Comparison of ENCODE assay signal across 20 cellular contexts in genomic region chr10:107616463-107617131, GRCh38.
A peak's percentile ranks its signal among the peaks of the same experiment; 100 is the strongest.
DNase-seq lines count a peak whose midpoint lies in the region; ATAC-seq and TF ChIP-seq lines count a peak whose summit lies in the region.
"Had no signal": no experiment of that assay in that cellular context is flagged by ENCODE, and none has a peak within 500 bp of the region (broad histone marks: within the 10 kb centered on the region; RNA-seq: fewer than 3 reads in every experiment).

No MANE protein-coding gene starts in this region.

- H3K4me1 ChIP-seq in adipocyte (ENCODE audit: control insufficient read depth, insufficient read depth, low read length) (peaks cover 26% of the 10 kb centered on the region), heart left ventricle (no peaks in the 10 kb centered on the region)
- H3K4me1 ChIP-seq: BLaER1 treated with 17β-estradiol and CSF1 and Interleukin-3, amounts not matched to agents 10 nM and 100 nM; tibial nerve had no signal

- DNase-seq in AG09319 (ENCODE audit: extremely low read depth, low read depth) (peak; percentile 28), LHCN-M2 (ENCODE audit: low read depth) (peak; percentile 56), adipocyte (ENCODE audit: low read depth) (peak; percentile 1), iris pigment epithelial cell (ENCODE audit: low read depth) (peak; percentile 73), heart left ventricle (no peak), omental fat pad (ENCODE audit: low spot score) (no peak), NCI-H345 (lab: John Stamatoyannopoulos, UW) (no peak)
- DNase-seq: activated CD4-positive, CD25-positive, alpha-beta regulatory T cell; activated CD8-positive, alpha-beta memory T cell treated with anti-CD3 and anti-CD28 coated beads, Interleukin-2, amount 10 ng/mL, durations not matched to agents 7 days and 5 days; DMS53; H7; midbrain; NCI-H2081; ovary had no signal

- H3K27me3 ChIP-seq in adipocyte (replicated peaks; ENCODE audit: control insufficient read depth, insufficient read depth, low read length), result no peaks in the 10 kb centered on the region
- no peaks in the 10 kb centered on the region for H3K27me3 ChIP-seq in heart left ventricle
- H3K27me3 ChIP-seq: BLaER1 treated with 17β-estradiol and CSF1 and Interleukin-3, amounts not matched to agents 10 nM and 100 nM; ovary; tibial nerve had no signal

- no peaks in the 10 kb centered on the region for H3K36me3 ChIP-seq in adipocyte (ENCODE audit: control insufficient read depth, insufficient read depth, low read length, severe bottlenecking)
- no peaks in the 10 kb centered on the region for H3K36me3 ChIP-seq in heart left ventricle
- H3K36me3 ChIP-seq: BLaER1 treated with 17β-estradiol and CSF1 and Interleukin-3, amounts not matched to agents 10 nM and 100 nM; ovary; tibial nerve had no signal

- H3K9me3 ChIP-seq in adipocyte (ENCODE audit: control insufficient read depth, low read length), result no peaks in the 10 kb centered on the region
- no peaks in the 10 kb centered on the region for H3K9me3 ChIP-seq in heart left ventricle
- H3K9me3 ChIP-seq: BLaER1 treated with 17β-estradiol and CSF1 and Interleukin-3, amounts not matched to agents 10 nM and 100 nM; ovary; tibial nerve had no signal

- H3K4me3 ChIP-seq in adipocyte (ENCODE audit: low read length) (no peak overlapping the region), heart left ventricle (no peak overlapping the region)
- H3K4me3 ChIP-seq: BLaER1 treated with 17β-estradiol and CSF1 and Interleukin-3, amounts not matched to agents 10 nM and 100 nM; ovary; skin epidermis; tibial nerve had no signal

- 80 to 86% (median 84%) methylated on average over 3 of the region's 3 CpGs for WGBS in heart left ventricle, 4 donors

- H3K27ac ChIP-seq in heart left ventricle, result no peak overlapping the region
- H3K27ac ChIP-seq: BLaER1 treated with 17β-estradiol and CSF1 and Interleukin-3, amounts not matched to agents 10 nM and 100 nM; KMS-11; ovary; skin epidermis; tibial nerve had no signal

- TF ChIP-seq CTCF in AG09319 (IDR thresholded peaks at IDR 0.05; ENCODE audit: low read depth, low read length) (no peak), heart left ventricle (IDR thresholded peaks at IDR 0.05) (no peak), omental fat pad (IDR thresholded peaks at IDR 0.05) (no peak)

- no peak for TF ChIP-seq POLR2A in heart left ventricle (IDR thresholded peaks at IDR 0.05)

- ATAC-seq in heart left ventricle (no peak), omental fat pad (ENCODE audit: low FRiP score) (no peak), HG03460 (IDR thresholded peaks at IDR 0.05; ENCODE audit: unreplicated experiment) (no peak)
- ATAC-seq: activated CD8-positive, alpha-beta memory T cell treated with anti-CD3 and anti-CD28 coated beads, Interleukin-2, amount 10 ng/mL, durations not matched to agents 7 days and 5 days; stimulated activated effector memory CD8-positive, alpha-beta T cell treated with anti-CD3 and anti-CD28 coated beads, Interleukin-12 subunit alpha, Interleukin-12 subunit beta, amount 100 ng/mL, for 72 hours had no signal

- intact Hi-C loops in heart left ventricle (cut with DNase I), result no loop called here

- H3K9ac ChIP-seq in adipocyte (ENCODE audit: low read length), result no peak overlapping the region
- H3K9ac ChIP-seq: BLaER1 treated with 17β-estradiol and CSF1 and Interleukin-3, amounts not matched to agents 10 nM and 100 nM; KMS-11 had no signal

Comparison
In these comparisons a context has a peak if more than half of its experiments do, and no peak if none do; other contexts are left out.
1. DNase-seq: peak in AG09319 (single experiment), LHCN-M2 (single experiment), adipocyte (single experiment) and iris pigment epithelial cell (single experiment); none in heart left ventricle (0 of 5), omental fat pad (single experiment) and NCI-H345 (single experiment).